ENCODE assay signal across 19 cellular contexts in genomic region chr5:78025540-78025939, GRCh38.
"Had no signal": no experiment of that assay in that cellular context is flagged by ENCODE, and none has a peak within 500 bp of the region (broad histone marks: within the 10 kb centered on the region; RNA-seq: fewer than 3 reads in every experiment).

No MANE protein-coding gene starts in this region.

- H3K4me3 ChIP-seq: adrenal gland, psoas muscle, skin epidermis, thyroid gland had no signal

- H3K27ac ChIP-seq: adrenal gland, foreskin keratinocyte, psoas muscle, skin epidermis, thyroid gland had no signal

- H3K36me3 ChIP-seq: adrenal gland, thyroid gland had no signal

- ATAC-seq: activated CD4-positive, alpha-beta T cell treated with anti-CD3 and anti-CD28 coated beads for 36 hours; activated naive CD4-positive, alpha-beta T cell treated with anti-CD3 and anti-CD28 coated beads, Interleukin-2, amount 50 U/mL, for 72 hours; foreskin keratinocyte; naive thymus-derived CD4-positive, alpha-beta T cell; psoas muscle; right cardiac atrium; stimulated activated memory B cell treated with anti-CD40 and anti-IgM and Interleukin-4, amounts not matched to agents 10 μg/mL and 1 μg/mL and 100 μg/mL, for 72 hours; T-helper 17 cell had no signal

- H3K4me1 ChIP-seq: adrenal gland, foreskin keratinocyte, psoas muscle, thyroid gland had no signal

- DNase-seq: activated CD4-positive, alpha-beta T cell treated with anti-CD3 and anti-CD28 coated beads for 36 hours; activated CD4-positive, alpha-beta T cell treated with anti-CD3 and anti-CD28 coated beads, Interleukin-2, amount 50 U/mL, for 48 hours; activated gamma-delta T cell treated with Interleukin-2 at 50 U/mL for 16 hours; activated T-cell treated with anti-CD3 and anti-CD28 coated beads for 4 hours; adrenal gland; dermis blood vessel endothelial cell; effector memory CD4-positive, alpha-beta T cell; foreskin keratinocyte; hypothalamus; mesenchymal stem cell; naive thymus-derived CD4-positive, alpha-beta T cell; psoas muscle; right cardiac atrium; stimulated activated CD4-positive, alpha-beta T cell treated with anti-CD3 and anti-CD28 coated beads, Interleukin-4, amount 100 ng/mL, for 24 hours; T-helper 17 cell; thyroid gland had no signal

- H3K9me3 ChIP-seq: adrenal gland, psoas muscle, thyroid gland had no signal

- H3K27me3 ChIP-seq: adrenal gland, foreskin keratinocyte, thyroid gland had no signal
